ENCODE assay signal across 1 cellular context in the genomic region with DNA sequence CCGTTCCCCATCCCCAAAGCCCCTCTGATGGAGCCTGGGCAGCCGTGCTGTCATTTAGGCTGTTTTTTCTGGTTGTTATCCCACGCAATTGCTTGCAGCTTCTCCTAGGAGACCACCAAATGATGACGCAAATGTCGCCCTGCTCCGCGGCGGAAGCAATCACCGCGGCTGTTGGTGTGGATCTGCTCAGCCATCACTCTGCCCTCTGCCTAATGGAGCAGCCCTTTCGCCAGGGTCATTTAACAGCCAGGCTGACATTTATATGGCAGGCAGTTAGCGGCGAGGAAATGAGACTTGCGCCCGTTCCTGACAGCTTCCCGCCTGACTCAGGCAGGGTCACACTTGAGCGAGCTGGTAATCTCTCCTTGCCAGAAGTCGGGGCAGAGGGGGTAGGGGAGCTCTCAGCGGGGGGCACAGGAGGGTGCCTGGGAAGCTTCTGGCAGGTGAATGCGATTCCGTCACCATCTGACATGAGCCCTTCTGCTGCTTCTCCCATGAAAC.
TF ChIP-seq lines count a peak whose summit lies in the region.

No MANE protein-coding gene starts in this region.

TF ChIP-seq in IMR-90, 13 proteins besides CTCF, POLR2A, EP300 and RAD21:
- TF ChIP-seq MXI1 (IDR thresholded peaks at IDR 0.05; ENCODE audit: borderline replicate concordance, low read depth, low read length): no peak
- peak; percentile 55 for TF ChIP-seq CEBPB (IDR thresholded peaks at IDR 0.05; ENCODE audit: low read depth, low read length)
- 0 out of 2 replicates have a peak, but pooled peaks have one; percentile 4 for TF ChIP-seq FOS (IDR thresholded peaks at IDR 0.05; ENCODE audit: low read depth, low read length)
- no peak for TF ChIP-seq ELK1 (IDR thresholded peaks at IDR 0.05; ENCODE audit: borderline replicate concordance, low read depth, low read length)
- TF ChIP-seq BHLHE40 (IDR thresholded peaks at IDR 0.05; ENCODE audit: low read depth, low read length): no peak
